8 cellular contexts compared by ENCODE assay signal in the genomic region with DNA sequence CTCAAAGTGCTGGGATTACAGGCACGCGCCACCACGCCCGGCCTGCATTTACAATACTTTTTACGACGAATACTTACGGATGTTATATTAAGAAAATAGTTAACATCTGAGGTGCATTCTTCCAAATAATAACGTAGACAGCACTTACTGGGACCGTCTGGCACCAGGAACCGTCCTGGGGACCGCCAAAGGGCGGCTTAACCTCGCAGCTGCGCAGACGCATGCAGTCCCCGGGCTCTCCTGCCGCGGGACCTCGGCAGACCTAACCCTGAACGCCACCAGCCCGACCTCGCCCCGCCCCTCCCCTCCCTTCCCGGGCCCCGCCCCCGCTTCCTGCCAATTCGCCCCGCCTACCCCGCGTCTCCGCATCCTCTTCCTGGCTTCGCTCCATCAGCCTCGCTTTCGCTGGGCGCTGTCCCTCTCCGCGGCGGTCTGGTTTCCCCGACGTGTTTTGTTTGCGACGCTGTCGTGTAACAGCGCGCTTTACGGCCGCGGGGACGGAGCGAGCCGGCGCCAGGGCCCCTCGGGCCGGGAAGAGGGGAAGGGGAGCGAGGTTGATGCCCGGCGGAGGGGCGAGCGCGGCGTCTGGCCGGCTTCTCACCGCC. TPM values are rescaled to one million over a fixed set of nuclear protein-coding genes. Genes with fewer than 3 reads are reported as not detected.
DNase-seq lines count a peak whose midpoint lies in the region; ATAC-seq, FAIRE-seq and TF ChIP-seq lines count a peak whose summit lies in the region.

A gene (plus strand): TSS at position 479 of the 605 bp plus-strand sequence. CDS start 79 bp downstream, at position 558.

- H3K9me2 ChIP-seq in Loucy (replicated peaks; ENCODE audit: low read depth, low read length), result no peaks in the 10 kb centered on the region

- peak within 1 kb of the TSS; percentile 91 for H3K4me3 Mint-ChIP-seq in nephron progenitor cell
- H3K4me3 Mint-ChIP-seq in stimulated activated naive CD8-positive, alpha-beta T cell treated with anti-CD3 and anti-CD28 coated beads, Interleukin-15, amount 100 ng/mL, for 72 hours, result peak within 1 kb of the TSS; percentile 96 to 97

- peaks cover 23% of the 10 kb centered on the region for H3K4me1 ChIP-seq in Loucy (ENCODE audit: insufficient read depth, low read length, poor library complexity, severe bottlenecking)

- no peaks in the 10 kb centered on the region for H3K27me3 ChIP-seq in Loucy (ENCODE audit: insufficient read depth, low read length, poor library complexity, severe bottlenecking)

- H4K20me1 ChIP-seq in Loucy (ENCODE audit: insufficient read depth, low read length, poor library complexity, severe bottlenecking), result peaks cover 28% of the 10 kb centered on the region

- H3F3A ChIP-seq in Loucy (ENCODE audit: low read depth), result 0 out of 2 replicates have a peak, but pooled peaks cover 3% of the 10 kb centered on the region

- TF ChIP-seq POLR2A in H54 (IDR thresholded peaks at IDR 0.05; ENCODE audit: low read depth, low read length), result peak; percentile 84
- peak; percentile 95 for TF ChIP-seq POLR2A in Raji (IDR thresholded peaks at IDR 0.05; ENCODE audit: insufficient read depth, low read depth, low read length)

- peaks cover 10% of the 10 kb centered on the region for H3K9me3 Mint-ChIP-seq in nephron progenitor cell
- no peaks in the 10 kb centered on the region for H3K9me3 Mint-ChIP-seq in stimulated activated naive CD8-positive, alpha-beta T cell treated with anti-CD3 and anti-CD28 coated beads, Interleukin-15, amount 100 ng/mL, for 72 hours

- peak within 1 kb of the TSS; percentile 89 for H3K9ac ChIP-seq in Loucy (ENCODE audit: low read depth, low read length, poor library complexity, severe bottlenecking)

- H3K9me3 ChIP-seq in Loucy (ENCODE audit: insufficient read depth, low read depth, low read length), result no peaks in the 10 kb centered on the region

- H3K4me3 ChIP-seq in Loucy (ENCODE audit: low read length, poor library complexity, severe bottlenecking) (peak within 1 kb of the TSS; percentile 94), fibroblast of the aortic adventitia (ENCODE audit: low read depth, low read length) (peak within 1 kb of the TSS; percentile 98)

- TF ChIP-seq CTCF in Loucy (conservative IDR thresholded peaks at IDR 0.05; ENCODE audit: low read length) (no peak), fibroblast of the aortic adventitia (IDR thresholded peaks at IDR 0.05; ENCODE audit: insufficient read depth, low read length) (no peak), nephron progenitor cell (IDR thresholded peaks at IDR 0.05) (no peak)

- H3K4me2 ChIP-seq in Loucy (ENCODE audit: low read depth, low read length, poor library complexity, severe bottlenecking), result peak within 1 kb of the TSS; percentile 93

- ATAC-seq in stimulated activated naive CD8-positive, alpha-beta T cell treated with anti-CD3 and anti-CD28 coated beads, Interleukin-15, amount 100 ng/mL, for 72 hours, result peak; percentile 91

- peak within 1 kb of the TSS; percentile 91 for H2AFZ ChIP-seq in Loucy (ENCODE audit: low read length)

- peaks cover 43% of the 10 kb centered on the region for H3K79me2 ChIP-seq in Loucy (ENCODE audit: insufficient read depth, low read length)

- peaks cover 3% of the 10 kb centered on the region for H3K27me3 Mint-ChIP-seq in nephron progenitor cell (ENCODE audit: low read depth, poor library complexity)
- H3K27me3 Mint-ChIP-seq in stimulated activated naive CD8-positive, alpha-beta T cell treated with anti-CD3 and anti-CD28 coated beads, Interleukin-15, amount 100 ng/mL, for 72 hours, result no peaks in the 10 kb centered on the region

- H3K4me1 Mint-ChIP-seq in nephron progenitor cell, result peaks cover 47% of the 10 kb centered on the region
- H3K4me1 Mint-ChIP-seq in stimulated activated naive CD8-positive, alpha-beta T cell treated with anti-CD3 and anti-CD28 coated beads, Interleukin-15, amount 100 ng/mL, for 72 hours, result peaks cover 42% of the 10 kb centered on the region

- DNase-seq in EL (peak; percentile 98), H54 (ENCODE audit: insufficient read length, low spot score) (peak; percentile 89), fibroblast of the aortic adventitia (ENCODE audit: low read depth) (peak; percentile 98), nephron progenitor cell (peak; percentile 99)
- DNase-seq in activated T-helper 9 cell treated with anti-CD3 and anti-CD28 coated beads, Interleukin-2, amount 50 U/mL, for 16 hours (ENCODE audit: low read depth), result peak; percentile 99
- DNase-seq in stimulated activated naive CD8-positive, alpha-beta T cell treated with anti-CD3 and anti-CD28 coated beads, Interleukin-15, amount 100 ng/mL, for 72 hours, result peak; percentile 98

- peak within 1 kb of the TSS; percentile 94 for H3K27ac Mint-ChIP-seq in nephron progenitor cell
- peak within 1 kb of the TSS; percentile 96 to 98 for H3K27ac Mint-ChIP-seq in stimulated activated naive CD8-positive, alpha-beta T cell treated with anti-CD3 and anti-CD28 coated beads, Interleukin-15, amount 100 ng/mL, for 72 hours

- no peak for FAIRE-seq in H54 (lab: Jason Lieb, UNC)

- H3K36me3 Mint-ChIP-seq in nephron progenitor cell (ENCODE audit: low read depth), result peaks cover 32% of the 10 kb centered on the region

- H3K36me3 ChIP-seq in Loucy (ENCODE audit: insufficient read depth, low read length), result no peaks in the 10 kb centered on the region

RNA-seq across cellular contexts. Expression of the gene that starts here (rescaled TPM):
- total RNA-seq in fibroblast of the aortic adventitia (ENCODE audit: low replicate concordance), result 13.7 and 48.4 TPM in 2 replicates

Comparison
In these comparisons a context has a peak if more than half of its experiments do, and no peak if none do; other contexts are left out.
1. Peak in every context shown above with its lines: DNase-seq, ATAC-seq and H3K4me3 ChIP-seq.